Comparison of ENCODE assay signal across 7 cellular contexts in the genomic region with DNA sequence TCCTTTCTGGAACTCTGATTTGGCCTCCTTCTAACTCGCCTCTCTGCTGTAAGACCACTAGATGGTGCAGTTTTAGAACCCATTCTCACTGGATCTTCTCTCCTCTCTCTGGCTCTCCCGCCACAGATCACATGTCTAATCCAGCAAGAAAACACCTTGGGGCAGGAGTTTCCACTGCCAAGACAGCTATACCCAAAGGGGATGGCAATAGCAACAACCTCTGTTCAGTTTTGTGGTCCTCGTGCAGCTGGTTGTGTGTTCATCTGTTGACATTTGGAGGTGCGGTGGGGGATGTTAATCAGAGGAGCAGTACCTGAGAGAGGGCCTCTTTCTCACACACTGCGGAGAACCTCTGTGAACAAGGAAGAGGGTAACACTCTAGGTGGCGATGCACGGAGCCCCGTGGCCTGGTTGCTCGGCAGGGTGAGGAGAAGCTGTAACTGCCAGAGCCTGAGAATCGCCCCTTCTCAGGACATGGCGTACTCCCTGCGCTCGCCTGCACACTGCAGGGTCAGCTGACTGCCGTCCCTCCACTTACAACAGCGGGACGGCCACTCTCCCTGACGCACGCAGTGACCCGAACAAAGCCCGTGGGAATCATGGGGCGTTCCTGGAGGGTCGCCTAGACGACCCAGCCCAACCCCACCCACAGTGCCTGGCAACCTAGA. TPM values are rescaled to one million over a fixed set of nuclear protein-coding genes. Genes with fewer than 3 reads are reported as not detected.
A peak's percentile ranks its signal among the peaks of the same experiment; 100 is the strongest.
DNase-seq lines count a peak whose midpoint lies in the region; ATAC-seq and TF ChIP-seq lines count a peak whose summit lies in the region.

A gene (plus strand): TSS at position 666 of the 668 bp plus-strand sequence. CDS start 25 bp downstream, outside the sequence.

- no peaks in the 10 kb centered on the region for H3K4me1 ChIP-seq in DND-41 (ENCODE audit: insufficient read depth, low read length)
- H3K4me1 ChIP-seq in SJCRH30 = no peaks in the 10 kb centered on the region
- no peaks in the 10 kb centered on the region for H3K4me1 ChIP-seq in sigmoid colon

- H3K9me3 ChIP-seq in DND-41 (ENCODE audit: insufficient read depth, low read length, severe bottlenecking) (no peaks in the 10 kb centered on the region), SJCRH30 (replicated peaks) (no peaks in the 10 kb centered on the region), sigmoid colon (no peaks in the 10 kb centered on the region)

- H3K9ac ChIP-seq in DND-41 (ENCODE audit: low read depth, low read length) = no peak within 1 kb of the TSS

- TF ChIP-seq CTCF in DND-41 (IDR thresholded peaks at IDR 0.05; ENCODE audit: borderline replicate concordance, extremely low read depth, low read length, poor library complexity, severe bottlenecking) (peak; percentile 71), fibroblast of mammary gland (conservative IDR thresholded peaks at IDR 0.05; ENCODE audit: control insufficient read depth, insufficient read depth, low read depth, low read length) (peak; percentile 77), omental fat pad (IDR thresholded peaks at IDR 0.05) (no peak), sigmoid colon (IDR thresholded peaks at IDR 0.05) (peak in 2 of 4 experiments; percentile 33 to 36)

- H2AFZ ChIP-seq in DND-41 (ENCODE audit: low read depth, low read length) = peak within 1 kb of the TSS; percentile 50; the same call in 1 of the 2 replicates

- H3K27me3 ChIP-seq in DND-41 (ENCODE audit: insufficient read depth, low read length, poor library complexity) = no peaks in the 10 kb centered on the region
- no peaks in the 10 kb centered on the region for H3K27me3 ChIP-seq in SJCRH30
- H3K27me3 ChIP-seq in sigmoid colon = no peaks in the 10 kb centered on the region

- intact Hi-C loops in sigmoid colon (cut with DNase I) = loop anchor here (5.0 kb wide), 1 partner anchor 97 kb away; a partner anchor contains a TSS

- ATAC-seq in DND-41 (ENCODE audit: insufficient read depth, low read depth) (peak; percentile 77), GM19455 (IDR thresholded peaks at IDR 0.05; ENCODE audit: unreplicated experiment) (peak; percentile 62), omental fat pad (ENCODE audit: low FRiP score) (peak; percentile 89)

- H3K27ac ChIP-seq in DND-41 (ENCODE audit: low read length) (no peak within 1 kb of the TSS), SJCRH30 (no peak within 1 kb of the TSS), sigmoid colon (no peak within 1 kb of the TSS)

- TF ChIP-seq POLR2A in sigmoid colon (IDR thresholded peaks at IDR 0.05) = no peak

- TF ChIP-seq EP300 in sigmoid colon (IDR thresholded peaks at IDR 0.05) = no peak

- H3K4me3 ChIP-seq in DND-41 (ENCODE audit: low read depth in 1 of 2, low read length in 2 of 2) (no peak within 1 kb of the TSS), SJCRH30 (0 out of 2 replicates have a peak within 1 kb of the TSS, but pooled peaks have one; percentile 7), fibroblast of mammary gland (ENCODE audit: control insufficient read depth, low read depth, low read length) (no peak within 1 kb of the TSS), sigmoid colon (no peak within 1 kb of the TSS)

- 75 to 84% methylated on average over 23 of the region's 23 CpGs for WGBS in sigmoid colon, 2 donors

- H3K79me2 ChIP-seq in DND-41 (ENCODE audit: insufficient read depth, low read length) = no peaks in the 10 kb centered on the region

- DNase-seq in DND-41 = no peak
- DNase-seq in KBM-7 = peak; percentile 43
- peak; percentile 29 to 70 for DNase-seq in SJCRH30
- DNase-seq in fibroblast of mammary gland (ENCODE audit: low read depth) = peak; percentile 56
- DNase-seq in omental fat pad (ENCODE audit: low spot score) = no peak
- no peak for DNase-seq in sigmoid colon

- H3K4me2 ChIP-seq in DND-41 (ENCODE audit: insufficient read depth, low read length) = no peak within 1 kb of the TSS

- H3K36me3 ChIP-seq in DND-41 (ENCODE audit: insufficient read depth, low read length) (no peaks in the 10 kb centered on the region), SJCRH30 (no peaks in the 10 kb centered on the region), sigmoid colon (no peaks in the 10 kb centered on the region)

- in situ Hi-C loops in KBM-7 (cut with MboI; ENCODE audit: low pct_unique_long_range_greater_than_20kb, low sequenced_read_pairs) = no loop called here

- H4K20me1 ChIP-seq in DND-41 (ENCODE audit: insufficient read depth, low read length) = no peaks in the 10 kb centered on the region

RNA-seq across cellular contexts. Expression of the gene that starts here (rescaled TPM):
- total RNA-seq in SJCRH30 (2014; rRNA removed; shearing (Covaris generic)) = 0.10 and 0.13 TPM in 2 replicates
- total RNA-seq in omental fat pad (not detected), sigmoid colon (not detected)
- not detected for polyA plus RNA-seq in sigmoid colon

Comparison
In these comparisons a context has a peak if more than half of its experiments do, and no peak if none do; other contexts are left out.
1. Peak in DNase-seq and H3K4me3 ChIP-seq in SJCRH30; RNA of the gene not detected or under 1 TPM.
2. Peak in ATAC-seq in omental fat pad; RNA of the gene not detected or under 1 TPM.
3. DNase-seq: peak in KBM-7 (single experiment) and fibroblast of mammary gland (single experiment); none in DND-41 (single experiment), omental fat pad (single experiment) and sigmoid colon (single experiment).
4. CTCF ChIP-seq: peak in DND-41 (single experiment) and fibroblast of mammary gland (single experiment); none in omental fat pad (0 of 3).
5. Peak in every context shown above with its lines, with median percentiles within 50 percentile points of each other: ATAC-seq.